ENCODE assay signal across 31 cellular contexts in the genomic region with DNA sequence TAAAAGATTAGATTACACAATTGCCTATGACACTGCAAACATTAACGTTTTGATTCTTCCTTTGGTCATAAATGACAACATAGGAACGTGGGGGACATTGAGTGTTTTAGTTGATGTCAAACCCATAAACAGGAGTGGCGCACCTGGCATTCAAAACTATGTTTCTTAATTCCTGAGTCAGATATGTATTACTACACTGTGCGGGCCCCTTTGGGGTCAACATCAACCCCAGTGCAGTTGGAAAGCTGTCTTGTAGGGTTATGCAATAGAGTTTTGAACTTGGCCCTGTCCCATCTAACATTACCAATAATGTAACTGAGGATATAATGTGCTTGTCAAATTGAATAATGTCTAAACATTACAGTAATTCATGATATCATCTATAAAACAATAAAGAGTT.
"Had no signal": no experiment of that assay in that cellular context is flagged by ENCODE, and none has a peak within 500 bp of the region (broad histone marks: within the 10 kb centered on the region; RNA-seq: fewer than 3 reads in every experiment).

No MANE protein-coding gene starts in this region.

- H3K4me3 ChIP-seq: adrenal gland, body of pancreas, breast epithelium had no signal

- ATAC-seq: activated CD8-positive, alpha-beta T cell treated with anti-CD3 and anti-CD28 coated beads for 36 hours; activated naive CD8-positive, alpha-beta T cell treated with anti-CD3 and anti-CD28 coated beads, Interleukin-2, amount 50 U/mL, for 24 hours; activated T-cell treated with anti-CD3 and anti-CD28 coated beads, Interleukin-2, amount 50 U/mL, for 4 hours; activated T-cell treated with anti-CD3 and anti-CD28 coated beads, Interleukin-2, amount 50 U/mL, for 72 hours; body of pancreas had no signal

- H3K27me3 ChIP-seq: adrenal gland, body of pancreas, brain microvascular endothelial cell, breast epithelium had no signal

- H3K36me3 ChIP-seq: adrenal gland, brain microvascular endothelial cell, breast epithelium had no signal

- H3K4me1 ChIP-seq: body of pancreas, breast epithelium had no signal

- DNase-seq: activated B cell treated with CpG ODN at 0.5 μM for 24 hours; activated CD4-positive, alpha-beta memory T cell treated with anti-CD3 and anti-CD28 coated beads for 36 hours; activated CD4-positive, alpha-beta T cell treated with anti-CD3 and anti-CD28 coated beads for 4 hours; activated CD4-positive, alpha-beta T cell treated with anti-CD3 and anti-CD28 coated beads, Interleukin-2, amount 10 ng/mL, durations not matched to agents 24 days and 14 days; activated CD4-positive, alpha-beta T cell treated with anti-CD3 and anti-CD28 coated beads, Interleukin-2, amount 50 U/mL, for 1 hour; activated CD4-positive, alpha-beta T cell treated with anti-CD3 and anti-CD28 coated beads, Interleukin-2, amount 50 U/mL, for 4 hours; activated CD4-positive, CD25-positive, alpha-beta regulatory T cell treated with anti-CD3 and anti-CD28 coated beads, Interleukin-2, amount 50 U/mL, for 72 hours; activated CD8-positive, alpha-beta memory T cell treated with anti-CD3 and anti-CD28 coated beads, Interleukin-2, amount 50 U/mL, for 4 hours; activated CD8-positive, alpha-beta T cell treated with anti-CD3 and anti-CD28 coated beads for 36 hours; activated effector memory CD4-positive, alpha-beta T cell treated with Interleukin-2 at 50 U/mL for 16 hours; activated gamma-delta T cell; activated naive CD4-positive, alpha-beta T cell treated with anti-CD3 and anti-CD28 coated beads, Interleukin-2, amount 10 ng/mL, durations not matched to agents 7 days and 5 days; activated naive CD4-positive, alpha-beta T cell treated with Interleukin-2 at 50 U/mL for 16 hours; activated naive CD8-positive, alpha-beta T cell treated with anti-CD3 and anti-CD28 coated beads, Interleukin-2, amount 10 ng/mL, durations not matched to agents 7 days and 5 days; activated naive CD8-positive, alpha-beta T cell treated with anti-CD3 and anti-CD28 coated beads, Interleukin-2, amount 50 U/mL, for 24 hours; activated T-cell treated with anti-CD3 and anti-CD28 coated beads for 4 hours; activated T-cell treated with anti-CD3 and anti-CD28 coated beads, Interleukin-2, amount 50 U/mL, for 1 hour; activated T-cell treated with anti-CD3 and anti-CD28 coated beads, Interleukin-2, amount 50 U/mL, for 4 hours; activated T-cell treated with anti-CD3 and anti-CD28 coated beads, Interleukin-2, amount 50 U/mL, for 72 hours; adrenal gland; amniotic stem cell; aorta; body of pancreas; brain microvascular endothelial cell; caudate nucleus; SW 1271; T-helper 1 cell; T-helper 2 cell; T-helper 9 cell had no signal

- H3K9me3 ChIP-seq: adrenal gland, body of pancreas, breast epithelium had no signal

- H3K27ac ChIP-seq: adrenal gland, body of pancreas, brain microvascular endothelial cell, breast epithelium, VCaP had no signal
